ENCODE assay signal across 8 cellular contexts in the genomic region with DNA sequence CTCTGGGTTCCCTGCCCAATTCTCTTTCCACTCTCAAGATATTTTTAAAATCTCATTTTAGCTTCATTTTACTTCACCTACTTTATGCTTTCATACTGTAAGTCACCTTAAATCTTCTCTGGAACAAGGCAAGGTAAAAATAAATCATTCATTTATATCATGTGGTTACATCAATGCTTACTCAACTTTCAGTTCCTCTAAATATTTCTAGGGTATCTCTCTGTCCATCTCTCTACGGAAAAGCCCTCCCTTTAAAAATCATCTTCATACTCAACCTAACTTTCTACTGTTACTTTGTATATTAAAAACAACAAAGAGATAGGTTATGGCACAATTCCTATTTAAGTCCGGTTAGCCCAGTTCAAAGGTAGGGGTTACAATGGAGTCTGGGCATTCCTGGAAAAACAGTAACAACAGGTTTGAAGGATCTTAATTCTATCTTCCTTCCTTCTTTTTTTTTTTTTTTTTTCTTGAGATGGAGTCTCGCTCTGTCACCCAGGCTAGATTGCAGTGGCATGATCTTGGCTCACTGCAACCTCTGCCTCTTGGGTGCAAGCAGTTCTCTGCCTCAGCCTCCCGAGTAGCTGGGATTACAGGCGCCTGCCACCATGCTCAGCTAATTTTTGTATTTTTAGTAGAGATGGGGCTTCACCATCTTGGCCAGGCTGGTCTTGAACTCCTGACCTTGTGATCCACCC.
DNase-seq lines count a peak whose midpoint lies in the region; ATAC-seq lines count a peak whose summit lies in the region.
"Not testable (repeated sequence)": the region's sequence is repeated elsewhere in the genome, so short reads cannot be mapped to it uniquely, and the experiment has no call there.

No MANE protein-coding gene starts in this region.

- peak overlapping the region; percentile 71 for H3K27ac ChIP-seq in BLaER1

- peaks cover 41% of the 10 kb centered on the region for H3K36me3 ChIP-seq in BLaER1

- peaks cover 74% of the 10 kb centered on the region for H3K4me1 ChIP-seq in BLaER1

- H3K4me3 ChIP-seq in BLaER1, result peak overlapping the region; percentile 31; the same call in 1 of the 2 replicates

- peak overlapping the region; percentile 68 for H3K4me2 ChIP-seq in BLaER1

- peak overlapping the region; percentile 5 for H3K27ac Mint-ChIP-seq in activated T-cell treated with anti-CD3 and anti-CD28 coated beads, Interleukin-2, amount 50 U/mL, for 24 hours

- not testable (repeated sequence) for H3K4me3 Mint-ChIP-seq in activated T-cell treated with anti-CD3 and anti-CD28 coated beads, Interleukin-2, amount 50 U/mL, for 24 hours

- not testable (repeated sequence) for H3K9me3 Mint-ChIP-seq in activated T-cell treated with anti-CD3 and anti-CD28 coated beads, Interleukin-2, amount 50 U/mL, for 24 hours

- H4K20me1 ChIP-seq in BLaER1, result not testable (repeated sequence)

- peaks cover 25% of the 10 kb centered on the region for H3K4me1 Mint-ChIP-seq in activated T-cell treated with anti-CD3 and anti-CD28 coated beads, Interleukin-2, amount 50 U/mL, for 24 hours (ENCODE audit: low read depth)

- H3K27me3 ChIP-seq in BLaER1, result not testable (repeated sequence)

- peaks cover 41% of the 10 kb centered on the region for H3K36me3 Mint-ChIP-seq in activated T-cell treated with anti-CD3 and anti-CD28 coated beads, Interleukin-2, amount 50 U/mL, for 24 hours (ENCODE audit: low read depth)

- H3K9ac ChIP-seq in BLaER1, result not testable (repeated sequence)

- not testable (repeated sequence) for H3K27me3 Mint-ChIP-seq in activated T-cell treated with anti-CD3 and anti-CD28 coated beads, Interleukin-2, amount 50 U/mL, for 24 hours

- ATAC-seq in GM18519 (IDR thresholded peaks at IDR 0.05; ENCODE audit: low FRiP score, unreplicated experiment) (peak; percentile 85), GM19395 (IDR thresholded peaks at IDR 0.05; ENCODE audit: unreplicated experiment) (peak; percentile 97), GM21717 (IDR thresholded peaks at IDR 0.05; ENCODE audit: unreplicated experiment) (peak; percentile 91), HG02970 (IDR thresholded peaks at IDR 0.05; ENCODE audit: low FRiP score, unreplicated experiment) (peak; percentile 97), HG03378 (IDR thresholded peaks at IDR 0.05; ENCODE audit: unreplicated experiment) (peak; percentile 99)

- not testable (repeated sequence) for H3K9me3 ChIP-seq in BLaER1

- DNase-seq in NAMALWA (ENCODE audit: low spot score), result peak; percentile 62
- not testable (repeated sequence) for DNase-seq in activated T-cell treated with anti-CD3 and anti-CD28 coated beads, Interleukin-2, amount 50 U/mL, for 24 hours
